ENCODE assay signal across 9 cellular contexts in the genomic region with DNA sequence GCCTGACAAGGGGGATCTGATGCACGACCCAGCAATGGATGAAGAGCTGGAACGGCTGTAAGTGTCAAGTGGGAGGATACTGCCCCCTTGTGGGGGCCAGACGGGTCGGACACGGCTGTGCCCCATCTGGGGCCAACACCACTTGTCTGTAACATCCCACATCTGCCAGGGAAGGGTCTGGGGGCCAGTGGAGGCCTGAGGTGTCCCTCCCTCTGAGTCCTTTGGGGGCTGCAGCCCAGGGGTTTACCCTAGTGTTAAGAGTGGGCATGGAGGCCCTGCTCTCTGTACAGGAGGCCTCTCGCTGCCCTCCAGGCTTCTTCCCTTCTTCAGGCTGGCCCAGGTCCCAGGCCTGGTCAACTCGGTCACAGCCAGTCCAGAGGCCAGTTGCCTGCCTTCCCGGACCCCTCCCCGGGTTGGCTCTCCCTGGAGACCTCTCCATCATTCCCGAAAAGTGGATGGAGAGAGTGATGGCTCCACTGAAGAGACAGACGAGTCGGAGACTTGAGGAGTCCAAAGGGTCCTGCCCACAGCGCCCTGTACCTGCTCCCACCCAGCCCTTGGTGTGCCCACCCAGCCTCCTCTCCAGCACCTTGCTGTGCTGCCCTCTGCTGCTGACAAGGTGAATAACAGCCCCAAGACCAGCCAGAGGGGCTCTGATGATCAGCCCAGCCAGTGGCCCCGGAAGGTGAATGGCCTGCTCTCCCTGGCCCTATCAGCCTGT. TPM values are rescaled to one million over a fixed set of nuclear protein-coding genes. Genes with fewer than 3 reads are reported as not detected.
DNase-seq lines count a peak whose midpoint lies in the region; ATAC-seq and TF ChIP-seq lines count a peak whose summit lies in the region.
"Had no signal": no experiment of that assay in that cellular context is flagged by ENCODE, and none has a peak within 500 bp of the region (broad histone marks: within the 10 kb centered on the region; RNA-seq: fewer than 3 reads in every experiment).

No MANE protein-coding gene starts in this region.

- no peak overlapping the region for H3K4me3 ChIP-seq in AG04450 (ENCODE audit: low read depth, low read length)
- H3K4me3 ChIP-seq: skin epidermis had no signal

- ATAC-seq in GM18867 (IDR thresholded peaks at IDR 0.05; ENCODE audit: unreplicated experiment): peak; percentile 52
- peak; percentile 71 to 78 for ATAC-seq in activated naive CD4-positive, alpha-beta T cell treated with anti-CD3 and anti-CD28 coated beads, Interleukin-2, amount 50 U/mL, for 72 hours
- ATAC-seq in HG02571 (IDR thresholded peaks at IDR 0.05; ENCODE audit: unreplicated experiment): no peak

- H3K9me3 ChIP-seq in AG04450 (ENCODE audit: control insufficient read depth, insufficient read depth, low read length): no peaks in the 10 kb centered on the region

- peak; percentile 89 for TF ChIP-seq CTCF in AG04450 (IDR thresholded peaks at IDR 0.05; ENCODE audit: low read depth, low read length)

- H3K27me3 ChIP-seq in AG04450 (ENCODE audit: control insufficient read depth, insufficient read depth, low read length): no peaks in the 10 kb centered on the region

- H3K36me3 Mint-ChIP-seq in activated naive CD4-positive, alpha-beta T cell treated with anti-CD3 and anti-CD28 coated beads, Interleukin-2, amount 50 U/mL, for 72 hours: no peaks in the 10 kb centered on the region

- DNase-seq in AG04450 (ENCODE audit: low read depth, low spot score): no peak
- peak; percentile 45 for DNase-seq in KG1 (lab: John Stamatoyannopoulos, UW)
- DNase-seq in SHP77 treated with DMSO at 0.1 percent for 48 hours (lab: John Stamatoyannopoulos, UW): peak; percentile 39
- peak in 1 of 2 donors; percentile 69 for DNase-seq in activated naive CD4-positive, alpha-beta T cell treated with anti-CD3 and anti-CD28 coated beads, Interleukin-2, amount 50 U/mL, for 72 hours (ENCODE audit: low spot score in 2 of 2)
- DNase-seq in head of caudate nucleus: peak in 41 of 42 donors; percentile 18 to 87 (median 73)
- DNase-seq in posterior vena cava (ENCODE audit: low spot score): peak; percentile 92

- POLR2A ChIA-PET in AG04450 (lab: Yijun Ruan, JAX): interaction anchor here (0.6 kb wide), 1 partner anchor 241 kb away, joined by 3 read pairs; no protein-coding TSS in a partner anchor

- H3K9me3 Mint-ChIP-seq in activated naive CD4-positive, alpha-beta T cell treated with anti-CD3 and anti-CD28 coated beads, Interleukin-2, amount 50 U/mL, for 72 hours: no peaks in the 10 kb centered on the region

- CTCF ChIA-PET in AG04450 (lab: Charles Lee): interaction anchor here (0.6 to 2.1 kb wide), 10 partner anchors 9 to 404 kb away, joined by 3 to 16 read pairs (median 4); no protein-coding TSS in a partner anchor

- H3K27ac Mint-ChIP-seq in activated naive CD4-positive, alpha-beta T cell treated with anti-CD3 and anti-CD28 coated beads, Interleukin-2, amount 50 U/mL, for 72 hours: peak overlapping the region in 1 of 2 donors; percentile 9

- intact Hi-C loops in head of caudate nucleus (cut with DNase I): no loop called here
- intact Hi-C loops in posterior vena cava (cut with DNase I): no loop called here

- no peak overlapping the region for H3K27ac ChIP-seq in AG04450 (ENCODE audit: low read depth, low read length)
- H3K27ac ChIP-seq: skin epidermis had no signal

RNA-seq across cellular contexts. Expression of a gene that starts 15.4 kb away (rescaled TPM):
- 38.6 and 44.4 TPM in 2 replicates for polyA plus RNA-seq in AG04450 (2011; rRNA removed)
- 46.5 and 67.4 TPM in 2 replicates for polyA minus RNA-seq in AG04450 (2011; rRNA and poly(A)+ RNA removed)
- 100 to 1,000 TPM in 1 of 2 donors, 10 to 100 TPM in 1; 84.8 to 125 TPM for total RNA-seq in activated naive CD4-positive, alpha-beta T cell treated with anti-CD3 and anti-CD28 coated beads, Interleukin-2, amount 50 U/mL, for 72 hours
- 10 to 100 TPM; 49.4 to 58.5 TPM for total RNA-seq in posterior vena cava

RNA-seq across cellular contexts. Expression of a gene that starts 24.9 kb away (rescaled TPM):
- polyA plus RNA-seq in AG04450 (2011; rRNA removed): 15.3 and 19.7 TPM in 2 replicates
- 11.9 and 13.0 TPM in 2 replicates for polyA minus RNA-seq in AG04450 (2011; rRNA and poly(A)+ RNA removed)
- 10 to 100 TPM; 10.5 to 17.1 TPM for total RNA-seq in activated naive CD4-positive, alpha-beta T cell treated with anti-CD3 and anti-CD28 coated beads, Interleukin-2, amount 50 U/mL, for 72 hours
- 10 to 100 TPM; 33.1 to 47.4 TPM for total RNA-seq in posterior vena cava

RNA-seq across cellular contexts. Expression of a gene that starts 53.5 kb away (rescaled TPM):
- polyA plus RNA-seq in AG04450 (2011; rRNA removed): 47.3 and 48.1 TPM in 2 replicates
- 27.1 and 32.5 TPM in 2 replicates for polyA minus RNA-seq in AG04450 (2011; rRNA and poly(A)+ RNA removed)
- total RNA-seq in activated naive CD4-positive, alpha-beta T cell treated with anti-CD3 and anti-CD28 coated beads, Interleukin-2, amount 50 U/mL, for 72 hours: 100 to 1,000 TPM; 194 to 486 TPM
- total RNA-seq in posterior vena cava: 10 to 100 TPM; 30.1 to 31.5 TPM

Comparison
In these comparisons a context has a peak if more than half of its experiments do, and no peak if none do; other contexts are left out.
1. RNA of a gene that starts 53.5 kb away (total RNA-seq): 194 to 486 TPM in activated naive CD4-positive, alpha-beta T cell treated with anti-CD3 and anti-CD28 coated beads, Interleukin-2, amount 50 U/mL, for 72 hours; 30.1 to 31.5 TPM in posterior vena cava; every median in the first group is over 4 times any median in the second.